14 cellular contexts compared by ENCODE assay signal in the genomic region with DNA sequence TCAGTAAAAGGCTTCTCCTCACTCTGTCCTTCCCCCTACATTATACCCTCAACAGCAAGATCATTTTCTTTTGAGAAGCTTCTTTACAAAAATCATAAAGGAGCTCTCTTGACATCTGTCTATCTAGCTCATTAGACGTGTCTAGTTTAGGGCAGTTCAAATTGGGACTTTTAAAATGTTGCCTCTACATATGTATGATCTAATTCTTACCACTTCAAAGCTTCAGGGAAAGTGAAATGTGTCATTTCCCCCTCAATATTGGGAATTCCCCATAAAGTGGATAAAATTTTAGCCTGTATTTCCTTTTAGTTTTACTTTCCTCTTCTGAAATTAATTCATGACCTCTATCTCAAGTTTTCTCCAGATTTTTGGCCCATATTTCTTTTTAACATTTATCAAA.
DNase-seq lines count a peak whose midpoint lies in the region; ATAC-seq lines count a peak whose summit lies in the region.
"Had no signal": no experiment of that assay in that cellular context is flagged by ENCODE, and none has a peak within 500 bp of the region (broad histone marks: within the 10 kb centered on the region; RNA-seq: fewer than 3 reads in every experiment).

No MANE protein-coding gene starts in this region.

- ATAC-seq in activated T-cell treated with anti-CD3 and anti-CD28 coated beads, Interleukin-2, amount 50 U/mL, for 72 hours (replicated peaks in 1 of 2): peak; percentile 68 to 71
- ATAC-seq in HG02678 (IDR thresholded peaks at IDR 0.05; ENCODE audit: unreplicated experiment) (peak; percentile 94), HG03521 (IDR thresholded peaks at IDR 0.05; ENCODE audit: unreplicated experiment) (peak; percentile 66)
- peak; percentile 96 for ATAC-seq in stimulated activated naive CD8-positive, alpha-beta T cell treated with anti-CD3 and anti-CD28 coated beads, Interleukin-15, amount 100 ng/mL, for 72 hours

- DNase-seq in activated T-cell treated with anti-CD3 and anti-CD28 coated beads, Interleukin-2, amount 50 U/mL, for 72 hours: no peak
- no peak for DNase-seq in activated T-cell treated with anti-CD3 and anti-CD28 coated beads, Interleukin-2, amount 50 U/mL, for 1 hour
- no peak for DNase-seq in stimulated activated naive CD8-positive, alpha-beta T cell treated with anti-CD3 and anti-CD28 coated beads, Interleukin-15, amount 100 ng/mL, for 72 hours
- no peak for DNase-seq in NOMO-1 treated with DMSO at 0.1 percent for 48 hours (lab: John Stamatoyannopoulos, UW; ENCODE audit: unreplicated experiment)
- DNase-seq in NCI-H524 (lab: John Stamatoyannopoulos, UW): no peak
- no peak for DNase-seq in germinal center (ENCODE audit: low spot score)
- DNase-seq: ACHN; activated CD8-positive, alpha-beta memory T cell treated with anti-CD3 and anti-CD28 coated beads, Interleukin-2, amount 50 U/mL, for 48 hours; dorsolateral prefrontal cortex; NCI-H2171; stimulated activated CD4-positive, alpha-beta T cell treated with anti-CD3 and anti-CD28 coated beads, Interleukin-1b, Interleukin-23, amount 100 ng/mL, for 48 hours; uterus had no signal

- H3K27me3 Mint-ChIP-seq in activated T-cell treated with anti-CD3 and anti-CD28 coated beads, Interleukin-2, amount 50 U/mL, for 72 hours (ENCODE audit: low read depth): peaks cover 72% of the 10 kb centered on the region
- peaks cover 43% of the 10 kb centered on the region for H3K27me3 Mint-ChIP-seq in stimulated activated naive CD8-positive, alpha-beta T cell treated with anti-CD3 and anti-CD28 coated beads, Interleukin-15, amount 100 ng/mL, for 72 hours

- no peak overlapping the region for H3K27ac Mint-ChIP-seq in activated T-cell treated with anti-CD3 and anti-CD28 coated beads, Interleukin-2, amount 50 U/mL, for 72 hours
- no peak overlapping the region for H3K27ac Mint-ChIP-seq in stimulated activated naive CD8-positive, alpha-beta T cell treated with anti-CD3 and anti-CD28 coated beads, Interleukin-15, amount 100 ng/mL, for 72 hours

- H3K9me3 Mint-ChIP-seq in activated T-cell treated with anti-CD3 and anti-CD28 coated beads, Interleukin-2, amount 50 U/mL, for 72 hours: no peaks in the 10 kb centered on the region
- peaks cover 0 to 8% of the 10 kb centered on the region in 2 donors for H3K9me3 Mint-ChIP-seq in stimulated activated naive CD8-positive, alpha-beta T cell treated with anti-CD3 and anti-CD28 coated beads, Interleukin-15, amount 100 ng/mL, for 72 hours

- peak overlapping the region; percentile 1 to 50 for H3K4me3 Mint-ChIP-seq in activated T-cell treated with anti-CD3 and anti-CD28 coated beads, Interleukin-2, amount 50 U/mL, for 72 hours
- H3K4me3 Mint-ChIP-seq in stimulated activated naive CD8-positive, alpha-beta T cell treated with anti-CD3 and anti-CD28 coated beads, Interleukin-15, amount 100 ng/mL, for 72 hours: peak overlapping the region; percentile 22 to 30

- peaks cover 34% of the 10 kb centered on the region for H3K4me1 Mint-ChIP-seq in activated T-cell treated with anti-CD3 and anti-CD28 coated beads, Interleukin-2, amount 50 U/mL, for 72 hours (ENCODE audit: low read depth)
- peaks cover 50% of the 10 kb centered on the region for H3K4me1 Mint-ChIP-seq in stimulated activated naive CD8-positive, alpha-beta T cell treated with anti-CD3 and anti-CD28 coated beads, Interleukin-15, amount 100 ng/mL, for 72 hours

- H3K36me3 Mint-ChIP-seq in activated T-cell treated with anti-CD3 and anti-CD28 coated beads, Interleukin-2, amount 50 U/mL, for 72 hours (ENCODE audit: insufficient read depth in 2 of 2): no peaks in the 10 kb centered on the region
